13 cellular contexts compared by ENCODE assay signal in genomic region chr11:83671295-83671694, GRCh38.
DNase-seq lines count a peak whose midpoint lies in the region; ATAC-seq and TF ChIP-seq lines count a peak whose summit lies in the region.
"Had no signal": no experiment of that assay in that cellular context is flagged by ENCODE, and none has a peak within 500 bp of the region (broad histone marks: within the 10 kb centered on the region; RNA-seq: fewer than 3 reads in every experiment).

No MANE protein-coding gene starts in this region.

- H3K9ac ChIP-seq in Karpas-422 (ENCODE audit: low read length) (no peak overlapping the region), mesenchymal stem cell (ENCODE audit: low read length) (no peak overlapping the region)

- H3K27me3 ChIP-seq in Karpas-422 (ENCODE audit: low read length) (no peaks in the 10 kb centered on the region), mesenchymal stem cell (ENCODE audit: control insufficient read depth in 1 of 2, insufficient read depth in 1 of 2, low read length in 2 of 2) (no peaks in the 10 kb centered on the region)
- H3K27me3 ChIP-seq: ascending aorta, tibial nerve had no signal

- H4K20me1 ChIP-seq in Karpas-422 (ENCODE audit: insufficient read depth, low read depth, low read length), result no peaks in the 10 kb centered on the region

- no peak overlapping the region for H3K23ac ChIP-seq in mesenchymal stem cell (ENCODE audit: low read length in 2 of 2)

- no peak for ATAC-seq in GM21529 (IDR thresholded peaks at IDR 0.05; ENCODE audit: unreplicated experiment)

- H3K27ac ChIP-seq in Karpas-422 (ENCODE audit: low read length), result no peak overlapping the region
- H3K27ac ChIP-seq in VCaP, result no peak overlapping the region
- no peak overlapping the region for H3K27ac ChIP-seq in mesenchymal stem cell (ENCODE audit: low read length, poor library complexity, severe bottlenecking)
- no peak overlapping the region for H3K27ac ChIP-seq in caudate nucleus (ENCODE audit: low read depth, low read length)
- H3K27ac ChIP-seq: ascending aorta, tibial nerve had no signal

- H3K14ac ChIP-seq in mesenchymal stem cell (ENCODE audit: low read length in 2 of 2), result no peak overlapping the region

- H4K91ac ChIP-seq in mesenchymal stem cell (ENCODE audit: low read length), result no peak overlapping the region

- DNase-seq in NCI-H1092 treated with DMSO at 0.1 percent for 48 hours (lab: John Stamatoyannopoulos, UW), result peak; percentile 4
- DNase-seq in NCI-H1092 (lab: John Stamatoyannopoulos, UW), result no peak
- DNase-seq in Karpas-422, result peak; percentile 52
- peak; percentile 19 for DNase-seq in mesenchymal stem cell
- DNase-seq in caudate nucleus (lab: John Stamatoyannopoulos, UW), result no peak
- DNase-seq in activated naive CD4-positive, alpha-beta T cell treated with Interleukin-2 at 50 U/mL for 16 hours, result no peak
- DNase-seq: activated effector memory CD4-positive, alpha-beta T cell treated with Interleukin-2 at 50 U/mL for 16 hours; DMS79; effector CD8-positive, alpha-beta T cell had no signal

- H2BK120ac ChIP-seq in mesenchymal stem cell (ENCODE audit: low read depth, low read length), result no peak overlapping the region

- no peak overlapping the region for H2BK12ac ChIP-seq in mesenchymal stem cell (ENCODE audit: low read length in 2 of 2)

- H3K4me1 ChIP-seq in Karpas-422 (ENCODE audit: low read length), result peaks cover 13% of the 10 kb centered on the region; the same call in 1 of the 2 replicates
- no peaks in the 10 kb centered on the region for H3K4me1 ChIP-seq in mesenchymal stem cell (ENCODE audit: control insufficient read depth, insufficient read depth, low read depth, low read length)
- H3K4me1 ChIP-seq: ascending aorta, tibial nerve had no signal

- H3K79me1 ChIP-seq in mesenchymal stem cell (replicated peaks; ENCODE audit: low read length, poor library complexity, severe bottlenecking), result no peaks in the 10 kb centered on the region

- no peak overlapping the region for H4K8ac ChIP-seq in mesenchymal stem cell (ENCODE audit: low read length)

- WGBS in mesenchymal stem cell, result 90% methylated on average over 2 of the region's 2 CpGs

- H3K4me3 ChIP-seq in Karpas-422 (ENCODE audit: low read length) (no peak overlapping the region), mesenchymal stem cell (ENCODE audit: insufficient read depth in 1 of 2, low read depth in 1 of 2, low read length in 2 of 2) (no peak overlapping the region)
- H3K4me3 ChIP-seq: ascending aorta, tibial nerve had no signal

- H3K36me3 ChIP-seq in Karpas-422 (ENCODE audit: insufficient read depth, low read length), result no peaks in the 10 kb centered on the region
- H3K36me3 ChIP-seq in mesenchymal stem cell (ENCODE audit: control insufficient read depth in 1 of 2, insufficient read depth in 2 of 2, low read depth in 1 of 2, low read length in 2 of 2), result no peaks in the 10 kb centered on the region
- H3K36me3 ChIP-seq: ascending aorta, tibial nerve had no signal

- H2BK5ac ChIP-seq in mesenchymal stem cell (ENCODE audit: low read depth, low read length, poor library complexity, severe bottlenecking), result no peak overlapping the region

- H3K9me2 ChIP-seq in Karpas-422 (replicated peaks; ENCODE audit: insufficient read depth, low read length), result no peaks in the 10 kb centered on the region

- H3K9me3 ChIP-seq in Karpas-422 (ENCODE audit: low read length) (no peaks in the 10 kb centered on the region), mesenchymal stem cell (ENCODE audit: control insufficient read depth, low read length) (no peaks in the 10 kb centered on the region)
- H3K9me3 ChIP-seq: ascending aorta, tibial nerve had no signal

- H3K18ac ChIP-seq in mesenchymal stem cell (ENCODE audit: low read depth in 1 of 2, low read length in 2 of 2), result no peak overlapping the region

- H3K4me2 ChIP-seq in Karpas-422 (ENCODE audit: low read depth, low read length, poor library complexity, severe bottlenecking) (no peak overlapping the region), mesenchymal stem cell (ENCODE audit: low read length, poor library complexity, severe bottlenecking) (no peak overlapping the region)

- TF ChIP-seq CTCF in VCaP (conservative IDR thresholded peaks at IDR 0.05), result peak; percentile 74

- no peaks in the 10 kb centered on the region for H3K79me2 ChIP-seq in Karpas-422 (ENCODE audit: low read length)

- H3K4ac ChIP-seq in mesenchymal stem cell (ENCODE audit: low read depth in 1 of 2, low read length in 2 of 2), result no peak overlapping the region

- no peak overlapping the region for H2BK15ac ChIP-seq in mesenchymal stem cell (ENCODE audit: low read depth, poor library complexity, severe bottlenecking)

- no peak overlapping the region for H2AK5ac ChIP-seq in mesenchymal stem cell (ENCODE audit: low read length, severe bottlenecking)

- no peak overlapping the region for H2AFZ ChIP-seq in Karpas-422 (ENCODE audit: low read length)
- no peak overlapping the region for H2AFZ ChIP-seq in mesenchymal stem cell (ENCODE audit: low read depth, low read length)

Comparison
In these comparisons a context has a peak if more than half of its experiments do, and no peak if none do; other contexts are left out.
1. DNase-seq: peak in NCI-H1092 treated with DMSO at 0.1 percent for 48 hours (single experiment), Karpas-422 (single experiment) and mesenchymal stem cell (single experiment); none in NCI-H1092 (single experiment), caudate nucleus (0 of 61) and activated naive CD4-positive, alpha-beta T cell treated with Interleukin-2 at 50 U/mL for 16 hours (single experiment).